8 cellular contexts compared by ENCODE assay signal in genomic region chrX:24025741-24026402, GRCh38. TPM values are rescaled to one million over a fixed set of nuclear protein-coding genes. Genes with fewer than 3 reads are reported as not detected.
A peak's percentile ranks its signal among the peaks of the same experiment; 100 is the strongest.
DNase-seq lines count a peak whose midpoint lies in the region; ATAC-seq and TF ChIP-seq lines count a peak whose summit lies in the region.

No MANE protein-coding gene starts in this region.

- H3K27ac ChIP-seq in ectodermal cell (ENCODE audit: insufficient read depth, low read depth, low read length, poor library complexity, severe bottlenecking): peak overlapping the region; percentile 90
- H3K27ac ChIP-seq in upper lobe of right lung: peak overlapping the region; percentile 93

- H3K4me1 ChIP-seq in ectodermal cell (ENCODE audit: control insufficient read depth, insufficient read depth, low read length) (no peaks in the 10 kb centered on the region), mononuclear cell (ENCODE audit: insufficient read depth, low read length) (peaks cover 4% of the 10 kb centered on the region), upper lobe of right lung (no peaks in the 10 kb centered on the region)

- ATAC-seq in HG03354 (IDR thresholded peaks at IDR 0.05; ENCODE audit: poor library complexity, severe bottlenecking, unreplicated experiment): peak; percentile 38
- peak; percentile 40 for ATAC-seq in upper lobe of right lung

- H3K36me3 ChIP-seq in ectodermal cell (ENCODE audit: control insufficient read depth, insufficient read depth, low read length): no peaks in the 10 kb centered on the region
- H3K36me3 ChIP-seq in upper lobe of right lung: no peaks in the 10 kb centered on the region

- no peak for TF ChIP-seq CTCF in upper lobe of right lung (IDR thresholded peaks at IDR 0.05)

- H3K4me3 ChIP-seq in ectodermal cell (ENCODE audit: insufficient read depth, low read depth, low read length): peak overlapping the region; percentile 58
- peak overlapping the region; percentile 63 for H3K4me3 ChIP-seq in mononuclear cell (ENCODE audit: low read length)
- H3K4me3 ChIP-seq in upper lobe of right lung: peak overlapping the region; percentile 53

- intact Hi-C loops in upper lobe of right lung (cut with DNase I): no loop called here

- 6 to 7% methylated on average over 43 to 45 of the region's 46 CpGs for WGBS in ectodermal cell, 2 experiments

- TF ChIP-seq POLR2A in GM19193 (IDR thresholded peaks at IDR 0.05; ENCODE audit: extremely low read depth, insufficient read depth, insufficient read length): peak; percentile 33

- DNase-seq in COLO829 (ENCODE audit: low spot score): peak; percentile 8
- peak; percentile 44 for DNase-seq in RPMI7951 (ENCODE audit: low read depth)
- DNase-seq in upper lobe of right lung: no peak
- no peak for DNase-seq in HuH-7.5 (ENCODE audit: low spot score)

- no peaks in the 10 kb centered on the region for H3K9me3 ChIP-seq in ectodermal cell (ENCODE audit: control insufficient read depth, low read length)
- no peaks in the 10 kb centered on the region for H3K9me3 ChIP-seq in mononuclear cell (ENCODE audit: low read depth, low read length)
- H3K9me3 ChIP-seq in upper lobe of right lung: no peaks in the 10 kb centered on the region

- H3K27me3 ChIP-seq in ectodermal cell (ENCODE audit: control insufficient read depth, insufficient read depth, low read length, poor library complexity, severe bottlenecking): peaks cover 10% of the 10 kb centered on the region
- H3K27me3 ChIP-seq in mononuclear cell (ENCODE audit: insufficient read depth, low read length): no peaks in the 10 kb centered on the region
- no peaks in the 10 kb centered on the region for H3K27me3 ChIP-seq in upper lobe of right lung

RNA-seq across cellular contexts. Expression of gene KLHL15, which starts 1.1 kb away (rescaled TPM):
- total RNA-seq in RPMI7951 (2014; rRNA removed; shearing (Covaris generic)): 12.8 and 14.7 TPM in 2 replicates
- 7.7 TPM for polyA plus RNA-seq in ectodermal cell (2013, experiment 1 of 4)
- polyA plus RNA-seq in ectodermal cell (2013, experiment 2 of 4): 8.5 TPM
- 6.7 TPM for polyA plus RNA-seq in ectodermal cell (2013, experiment 3 of 4)
- polyA plus RNA-seq in ectodermal cell (2013, experiment 4 of 4): 7.1 TPM
- total RNA-seq in mononuclear cell (53.8 TPM), upper lobe of right lung (7.1 TPM)

RNA-seq across cellular contexts. Expression of gene EIF2S3, which starts 28.9 kb away (rescaled TPM):
- total RNA-seq in RPMI7951 (2014; rRNA removed; shearing (Covaris generic)): 207 and 214 TPM in 2 replicates
- 197 TPM for polyA plus RNA-seq in ectodermal cell (2013, experiment 1 of 4)
- 205 TPM for polyA plus RNA-seq in ectodermal cell (2013, experiment 2 of 4)
- polyA plus RNA-seq in ectodermal cell (2013, experiment 3 of 4): 119 TPM
- 130 TPM for polyA plus RNA-seq in ectodermal cell (2013, experiment 4 of 4)
- 490 TPM for total RNA-seq in mononuclear cell
- 135 TPM for total RNA-seq in upper lobe of right lung

Comparison
In these comparisons a context has a peak if more than half of its experiments do, and no peak if none do; other contexts are left out.
1. DNase-seq: peak in COLO829 (single experiment) and RPMI7951 (single experiment); none in upper lobe of right lung (single experiment) and HuH-7.5 (single experiment).
2. Peak in every context shown above with its lines, with median percentiles within 50 percentile points of each other: H3K4me3 ChIP-seq.